Comparison of ENCODE assay signal across 29 cellular contexts in the genomic region with DNA sequence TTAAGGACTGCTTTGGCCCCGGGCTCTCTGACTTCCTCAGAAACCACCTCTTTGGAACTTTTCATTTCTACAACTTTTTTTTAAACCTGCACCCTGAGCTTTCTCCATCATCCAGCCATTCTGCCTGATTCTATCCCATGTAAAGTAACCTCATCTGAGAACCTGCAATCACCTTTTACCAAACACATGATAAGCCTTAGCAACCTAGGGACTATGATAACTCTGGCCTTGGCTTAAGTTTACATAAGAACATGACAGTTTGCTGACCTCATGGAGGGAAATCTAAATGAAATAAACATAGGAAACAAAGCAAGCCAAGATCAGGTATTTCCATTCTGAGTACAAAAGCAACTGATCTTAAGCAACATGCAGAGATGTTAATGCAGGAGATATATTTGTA. TPM values are rescaled to one million over a fixed set of nuclear protein-coding genes. Genes with fewer than 3 reads are reported as not detected.
"Had no signal": no experiment of that assay in that cellular context is flagged by ENCODE, and none has a peak within 500 bp of the region (broad histone marks: within the 10 kb centered on the region; RNA-seq: fewer than 3 reads in every experiment).

No MANE protein-coding gene starts in this region.

- H2AFZ ChIP-seq: parathyroid adenoma had no signal

- FAIRE-seq: urothelium cell line had no signal

- ATAC-seq: naive thymus-derived CD8-positive, alpha-beta T cell; natural killer cell treated with Interleukin-12 subunit alpha and Interleukin-12 subunit beta and Interleukin-15 and Interleukin-18, amount 100 ng/mL, for 72 hours; psoas muscle; right cardiac atrium; sciatic nerve; stimulated activated memory B cell treated with anti-CD40 and anti-IgM and Interleukin-4, amounts not matched to agents 10 μg/mL and 1 μg/mL and 100 μg/mL, for 72 hours; stimulated activated naive CD8-positive, alpha-beta T cell treated with anti-CD3 and anti-CD28 coated beads, Interleukin-15, amount 100 ng/mL, for 72 hours; stimulated activated naive CD8-positive, alpha-beta T cell treated with anti-CD3 and anti-CD28 coated beads, Interleukin-15, Interleukin-2, amounts not matched to agents 100 U/mL and 50 U/mL, for 24 hours had no signal

- H3K27ac ChIP-seq: ovary, parathyroid adenoma, psoas muscle, skin epidermis, spleen, suprapubic skin, testis, tibial nerve, upper lobe of left lung, vagina had no signal

- H3K36me3 ChIP-seq: ovary, spleen, suprapubic skin, tibial nerve, upper lobe of left lung, vagina had no signal

- H3K79me2 ChIP-seq: parathyroid adenoma had no signal

- H3K27me3 ChIP-seq: ovary, spleen, suprapubic skin, testis, tibial nerve, upper lobe of left lung, vagina had no signal

- H3K4me2 ChIP-seq: smooth muscle cell had no signal

- H3K9ac ChIP-seq: parathyroid adenoma had no signal

- H3K9me3 ChIP-seq: ovary, psoas muscle, spleen, suprapubic skin, testis, tibial nerve, upper lobe of left lung, vagina had no signal

- H3K4me3 ChIP-seq: ovary, psoas muscle, skin epidermis, smooth muscle cell, spleen, suprapubic skin, testis, tibial nerve, upper lobe of left lung, vagina had no signal

- H3K4me1 ChIP-seq: parathyroid adenoma, psoas muscle, spleen, suprapubic skin, testis, tibial nerve, upper lobe of left lung, vagina had no signal

- DNase-seq: naive thymus-derived CD8-positive, alpha-beta T cell; nephron progenitor cell; occipital lobe; ovary; posterior cingulate gyrus; psoas muscle; right cardiac atrium; spleen; stimulated activated CD4-positive, alpha-beta T cell treated with anti-CD3 and anti-CD28 coated beads, Interleukin-12 subunit alpha, Interleukin-12 subunit beta, amount 100 ng/mL, for 4 hours; stimulated activated CD4-positive, alpha-beta T cell treated with anti-CD3 and anti-CD28 coated beads, Interleukin-1b, Interleukin-23, amount 100 ng/mL, for 48 hours; stimulated activated CD4-positive, alpha-beta T cell treated with anti-CD3 and anti-CD28 coated beads, Interleukin-4, amount 100 ng/mL, for 1 hour; stimulated activated CD4-positive, alpha-beta T cell treated with anti-CD3 and anti-CD28 coated beads, Interleukin-4, amount 100 ng/mL, for 4 hours; stimulated activated CD8-positive, alpha-beta memory T cell treated with anti-CD3 and anti-CD28 coated beads, Interleukin-4, amount 100 ng/mL, for 48 hours; stimulated activated naive CD8-positive, alpha-beta T cell treated with anti-CD3 and anti-CD28 coated beads, Interleukin-15, amount 100 ng/mL, for 72 hours; stimulated activated naive CD8-positive, alpha-beta T cell treated with anti-CD3 and anti-CD28 coated beads, Interleukin-15, Interleukin-2, amounts not matched to agents 100 U/mL and 50 U/mL, for 24 hours; substantia nigra; testis; trophoblast cell; upper lobe of left lung had no signal

RNA-seq across cellular contexts. Expression of gene TMEM150C, which starts 15.7 kb away (rescaled TPM):
- total RNA-seq: naive thymus-derived CD8-positive, alpha-beta T cell; natural killer cell treated with Interleukin-12 subunit alpha and Interleukin-12 subunit beta and Interleukin-15 and Interleukin-18, amount 100 ng/mL, for 72 hours had no signal
